Comparison of ENCODE assay signal across 10 cellular contexts in the genomic region with DNA sequence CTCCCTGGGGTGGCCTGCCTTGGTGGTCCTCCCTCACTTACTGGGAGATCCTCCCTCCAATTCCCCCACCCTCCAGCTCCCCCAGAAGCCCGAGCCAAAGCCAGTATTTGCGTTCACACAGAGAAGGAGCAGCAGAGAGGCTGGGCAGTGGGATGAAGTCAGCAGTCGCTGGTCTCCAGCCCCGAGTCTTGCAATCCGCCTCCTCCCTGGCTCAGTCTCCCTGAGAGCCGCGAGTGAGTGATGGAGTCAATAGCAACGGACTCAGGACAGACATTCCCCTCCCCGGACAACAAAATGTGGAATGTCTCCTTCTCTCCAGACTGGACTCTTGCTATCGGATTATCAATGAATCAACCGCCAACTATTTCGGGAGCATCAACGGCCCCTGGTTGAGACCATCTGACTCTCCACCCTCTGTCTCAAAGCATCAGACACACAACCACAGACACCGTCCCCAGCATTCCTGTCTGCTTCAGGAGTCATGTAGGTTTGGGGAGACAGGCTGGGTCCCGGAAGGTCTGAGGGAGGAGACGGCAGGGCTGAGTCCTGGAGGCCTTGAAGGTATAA.
DNase-seq lines count a peak whose midpoint lies in the region; ATAC-seq and TF ChIP-seq lines count a peak whose summit lies in the region.
"Had no signal": no experiment of that assay in that cellular context is flagged by ENCODE, and none has a peak within 500 bp of the region (broad histone marks: within the 10 kb centered on the region; RNA-seq: fewer than 3 reads in every experiment).

No MANE protein-coding gene starts in this region.

- no peak for TF ChIP-seq CTCF in CD4-positive, alpha-beta T cell (IDR thresholded peaks at IDR 0.05)
- no peak for TF ChIP-seq CTCF in heart left ventricle (IDR thresholded peaks at IDR 0.05)
- no peak for TF ChIP-seq CTCF in retinal pigment epithelial cell (conservative IDR thresholded peaks at IDR 0.05; ENCODE audit: low read depth, low read length)

- CTCF ChIA-PET in CD4-positive, alpha-beta T cell (lab: Charles Lee): no interaction called here

- no peaks in the 10 kb centered on the region for H3K36me3 ChIP-seq in adipocyte (ENCODE audit: control insufficient read depth, insufficient read depth, low read length, severe bottlenecking)
- H3K36me3 ChIP-seq in heart left ventricle: no peaks in the 10 kb centered on the region
- H3K36me3 ChIP-seq: neutrophil had no signal

- H3K27me3 ChIP-seq in CD4-positive, alpha-beta T cell (ENCODE audit: control insufficient read depth, insufficient read depth, low read length): no peaks in the 10 kb centered on the region
- H3K27me3 ChIP-seq in adipocyte (replicated peaks; ENCODE audit: control insufficient read depth, insufficient read depth, low read length) (no peaks in the 10 kb centered on the region), heart left ventricle (no peaks in the 10 kb centered on the region)

- H3K9ac ChIP-seq in adipocyte (ENCODE audit: low read length): peak overlapping the region; percentile 93

- no peak for TF ChIP-seq POLR2A in heart left ventricle (IDR thresholded peaks at IDR 0.05)

- H3K36me3 Mint-ChIP-seq in CD4-positive, alpha-beta T cell (ENCODE audit: low read depth): no peaks in the 10 kb centered on the region

- intact Hi-C loops in CD4-positive, alpha-beta T cell (cut with DNase I, micrococcal nuclease): no loop called here
- intact Hi-C loops in heart left ventricle (cut with DNase I): loop anchor here in 1 of 10 donors (5.0 kb wide), 1 partner anchor 65 kb away; no protein-coding TSS in a partner anchor

- peaks cover 77% of the 10 kb centered on the region for H3K4me1 ChIP-seq in adipocyte (ENCODE audit: control insufficient read depth, insufficient read depth, low read length)
- H3K4me1 ChIP-seq in heart left ventricle: peaks cover 0 to 52% (median 35%) of the 10 kb centered on the region in 12 donors

- POLR2A ChIA-PET in CD4-positive, alpha-beta T cell (lab: Charles Lee): no interaction called here

- H3K9me3 ChIP-seq in CD4-positive, alpha-beta T cell (ENCODE audit: control insufficient read depth, low read length): no peaks in the 10 kb centered on the region
- no peaks in the 10 kb centered on the region for H3K9me3 ChIP-seq in adipocyte (ENCODE audit: control insufficient read depth, low read length)
- no peaks in the 10 kb centered on the region for H3K9me3 ChIP-seq in heart left ventricle
- H3K9me3 ChIP-seq: neutrophil had no signal

- H3K4me1 Mint-ChIP-seq in CD4-positive, alpha-beta T cell (ENCODE audit: low read depth): peaks cover 16% of the 10 kb centered on the region

- no peak overlapping the region for H3K27ac ChIP-seq in CD4-positive, alpha-beta T cell (ENCODE audit: low read depth, low read length)
- H3K27ac ChIP-seq in heart left ventricle: peak overlapping the region in 11 of 12 donors; percentile 59 to 89 (median 79)
- H3K27ac ChIP-seq: neutrophil had no signal

- H3K27me3 Mint-ChIP-seq in CD4-positive, alpha-beta T cell: no peaks in the 10 kb centered on the region

- DNase-seq in CD4-positive, alpha-beta T cell: no peak
- DNase-seq in adipocyte (ENCODE audit: low read depth) (peak; percentile 96), heart left ventricle (peak; percentile 61 to 83 (median 72)), retinal pigment epithelial cell (ENCODE audit: low read depth) (peak; percentile 81), Kasumi-1 (lab: John Stamatoyannopoulos, UW) (no peak), NCI-H2227 (lab: John Stamatoyannopoulos, UW; ENCODE audit: unreplicated experiment) (no peak), epidermal melanocyte (ENCODE audit: insufficient read length, low spot score) (no peak)
- no peak for DNase-seq in activated CD8-positive, alpha-beta memory T cell treated with anti-CD3 and anti-CD28 coated beads for 24 hours
- DNase-seq: dermis blood vessel endothelial cell had no signal

- H3K4me3 Mint-ChIP-seq in CD4-positive, alpha-beta T cell: no peak overlapping the region

- ATAC-seq in CD4-positive, alpha-beta T cell (ENCODE audit: poor library complexity): no peak
- peak; percentile 14 to 82 (median 60) for ATAC-seq in heart left ventricle

- 75 to 84% (median 77%) methylated on average over 16 of the region's 16 CpGs for WGBS in heart left ventricle, 4 donors

- H3K27ac Mint-ChIP-seq in CD4-positive, alpha-beta T cell: peak overlapping the region; percentile 95

- H3K9me3 Mint-ChIP-seq in CD4-positive, alpha-beta T cell: no peaks in the 10 kb centered on the region

- H3K4me3 ChIP-seq in adipocyte (ENCODE audit: low read length): peak overlapping the region; percentile 79
- H3K4me3 ChIP-seq in heart left ventricle: peak overlapping the region in 4 of 12 donors; percentile 4 to 49 (median 36)
- H3K4me3 ChIP-seq in retinal pigment epithelial cell (ENCODE audit: low read length): no peak overlapping the region

Comparison
In these comparisons a context has a peak if more than half of its experiments do, and no peak if none do; other contexts are left out.
1. DNase-seq: peak in adipocyte (single experiment), heart left ventricle (5 of 5) and retinal pigment epithelial cell (single experiment); none in CD4-positive, alpha-beta T cell (0 of 10), Kasumi-1 (0 of 2), activated CD8-positive, alpha-beta memory T cell treated with anti-CD3 and anti-CD28 coated beads for 24 hours (single experiment), NCI-H2227 (single experiment) and epidermal melanocyte (single experiment).